ENCODE assay signal across 17 cellular contexts in the genomic region with DNA sequence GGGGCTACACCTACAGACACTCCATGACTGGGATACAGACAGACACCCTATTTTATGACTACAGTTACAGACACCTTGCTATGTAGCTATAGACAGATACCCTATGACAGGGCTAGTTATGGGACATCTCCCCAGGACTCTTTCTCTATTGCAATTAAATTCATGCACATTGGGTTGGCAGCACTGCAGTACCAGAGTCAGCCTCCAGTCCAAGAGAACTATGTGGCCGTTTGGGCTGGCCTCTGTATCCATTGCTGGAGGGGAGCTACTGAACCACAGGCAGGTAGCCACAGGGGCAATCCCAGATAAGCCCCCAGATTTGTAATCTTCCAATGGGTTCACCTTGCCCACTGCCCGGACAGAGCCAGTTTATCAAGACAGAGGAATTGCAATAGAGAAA.
DNase-seq lines count a peak whose midpoint lies in the region; ATAC-seq and TF ChIP-seq lines count a peak whose summit lies in the region.
"Had no signal": no experiment of that assay in that cellular context is flagged by ENCODE, and none has a peak within 500 bp of the region (broad histone marks: within the 10 kb centered on the region; RNA-seq: fewer than 3 reads in every experiment).

No MANE protein-coding gene starts in this region.

- no peaks in the 10 kb centered on the region for H3K36me3 ChIP-seq in endodermal cell (ENCODE audit: control insufficient read depth, insufficient read depth, low read length)
- H3K36me3 ChIP-seq: BLaER1 had no signal

- in situ Hi-C loops in ACHN (cut with HindIII; ENCODE audit: low pct_ligation_motif_present, low pct_unique_long_range_greater_than_20kb, low sequenced_read_pairs): no loop called here

- no peaks in the 10 kb centered on the region for H3K27me3 ChIP-seq in endodermal cell (ENCODE audit: control insufficient read depth, insufficient read depth, low read length, poor library complexity, severe bottlenecking)
- H3K27me3 ChIP-seq: BLaER1 had no signal

- DNase-seq in Calu3 (no peak), endodermal cell (no peak), ACHN (no peak), left colon (no peak), inferior parietal cortex (ENCODE audit: extremely low spot score) (no peak)
- DNase-seq: CD8-positive, alpha-beta memory T cell; GF-D8; NCI-H1417; NCI-H187 treated with DMSO at 0.1 percent for 48 hours; NCI-H526 treated with DMSO at 0.1 percent for 48 hours; NK-92 treated with Interleukin-12 subunit alpha and Interleukin-12 subunit beta, amount 100 ng/mL, for 24 hours; OCI-M1 had no signal

- intact Hi-C loops in Calu3 (cut with micrococcal nuclease; ENCODE audit: unreplicated experiment) (no loop called here), left colon (cut with DNase I, micrococcal nuclease) (no loop called here)

- H3K4me3 ChIP-seq in endodermal cell (ENCODE audit: low read length): no peak overlapping the region
- H3K4me3 ChIP-seq: BLaER1, K562 had no signal

- H3K4me1 Mint-ChIP-seq in Calu3 (ENCODE audit: low read depth, unreplicated experiment): no peaks in the 10 kb centered on the region
- peaks cover 13% of the 10 kb centered on the region for H3K4me1 Mint-ChIP-seq in endodermal cell
- H3K4me1 Mint-ChIP-seq: CD8-positive, alpha-beta memory T cell had no signal

- H3K27me3 Mint-ChIP-seq in Calu3 (ENCODE audit: unreplicated experiment): no peaks in the 10 kb centered on the region
- no peaks in the 10 kb centered on the region for H3K27me3 Mint-ChIP-seq in endodermal cell (ENCODE audit: insufficient read depth)
- H3K27me3 Mint-ChIP-seq: CD8-positive, alpha-beta memory T cell had no signal

- H3K27ac ChIP-seq in endodermal cell (ENCODE audit: low read depth, low read length): no peak overlapping the region
- H3K27ac ChIP-seq: BLaER1, RWPE1 had no signal

- peak; percentile 12 for TF ChIP-seq CTCF in Calu3 (IDR thresholded peaks at IDR 0.05; ENCODE audit: unreplicated experiment)
- TF ChIP-seq CTCF in GM12874 (IDR thresholded peaks at IDR 0.05; ENCODE audit: insufficient read depth, low read depth, low read length): 0 out of 2 replicates have a peak, but pooled peaks have one; percentile 13
- TF ChIP-seq CTCF in endodermal cell (conservative IDR thresholded peaks at IDR 0.05): peak; percentile 41

- H3K9me3 ChIP-seq in endodermal cell (ENCODE audit: control insufficient read depth, low read length): peaks cover 22% of the 10 kb centered on the region
- H3K9me3 ChIP-seq: BLaER1 had no signal

- no peak overlapping the region for H3K9ac ChIP-seq in endodermal cell (ENCODE audit: extremely low read depth, low read length, poor library complexity, severe bottlenecking)
- H3K9ac ChIP-seq: BLaER1 had no signal

- H3K4me3 Mint-ChIP-seq in Calu3 (ENCODE audit: low read depth, unreplicated experiment): no peak overlapping the region
- H3K4me3 Mint-ChIP-seq in endodermal cell: no peak overlapping the region
- H3K4me3 Mint-ChIP-seq: CD8-positive, alpha-beta memory T cell had no signal

- WGBS in endodermal cell (ENCODE audit: insufficient coverage in 1 of 2, insufficient read length in 1 of 2), 2 experiments: 66 to 83% methylated on average over 2 of the region's 2 CpGs

- H3K36me3 Mint-ChIP-seq in Calu3 (ENCODE audit: insufficient read depth, unreplicated experiment) (no peaks in the 10 kb centered on the region), endodermal cell (ENCODE audit: low read depth) (peaks cover 2% of the 10 kb centered on the region)
- H3K36me3 Mint-ChIP-seq: CD8-positive, alpha-beta memory T cell had no signal

- BruUV-seq in Calu3 (replicated peaks; lab: Mats Ljungman, UMichigan): no TSS peak

- H3K9me3 Mint-ChIP-seq in Calu3 (ENCODE audit: low read depth, unreplicated experiment): peaks cover 3% of the 10 kb centered on the region
- peaks cover 18% of the 10 kb centered on the region for H3K9me3 Mint-ChIP-seq in endodermal cell

- ATAC-seq in HG03159 (IDR thresholded peaks at IDR 0.05; ENCODE audit: unreplicated experiment): peak; percentile 80
- no peak for ATAC-seq in left colon
- ATAC-seq: K562 had no signal

- CTCF ChIA-PET in Calu3 (lab: Charles Lee): interaction anchor here (1.8 kb wide), 1 partner anchor 68 kb away, joined by 3 read pairs; no protein-coding TSS in a partner anchor

- no peak overlapping the region for H3K27ac Mint-ChIP-seq in Calu3 (ENCODE audit: unreplicated experiment)
- no peak overlapping the region for H3K27ac Mint-ChIP-seq in endodermal cell
- H3K27ac Mint-ChIP-seq: CD8-positive, alpha-beta memory T cell had no signal

- no peaks in the 10 kb centered on the region for H3K4me1 ChIP-seq in endodermal cell (ENCODE audit: control insufficient read depth, insufficient read depth, low read length)
- H3K4me1 ChIP-seq: BLaER1 had no signal
